Comparison of ENCODE assay signal across 1 cellular context in the genomic region with DNA sequence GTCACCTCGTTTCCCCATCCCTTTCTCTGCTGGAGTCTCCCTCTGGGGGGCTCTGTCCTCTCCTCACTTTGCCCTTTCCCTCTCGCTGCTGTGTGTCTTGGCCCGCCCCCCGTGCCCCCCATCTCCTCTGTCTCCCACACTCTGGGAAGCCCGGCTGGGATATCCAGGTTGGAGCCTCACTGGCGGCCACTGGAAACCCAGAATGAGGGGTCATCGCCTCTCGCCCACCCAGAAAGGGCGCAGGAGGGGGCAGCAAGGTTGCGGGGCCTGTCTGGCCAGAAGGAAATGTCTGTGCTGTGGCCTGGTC.
TF ChIP-seq lines count a peak whose summit lies in the region.

No MANE protein-coding gene starts in this region.

TF ChIP-seq in A549, 52 proteins besides CTCF, POLR2A, EP300 and RAD21 (continued from another document):
- TF ChIP-seq, protein P1, sequence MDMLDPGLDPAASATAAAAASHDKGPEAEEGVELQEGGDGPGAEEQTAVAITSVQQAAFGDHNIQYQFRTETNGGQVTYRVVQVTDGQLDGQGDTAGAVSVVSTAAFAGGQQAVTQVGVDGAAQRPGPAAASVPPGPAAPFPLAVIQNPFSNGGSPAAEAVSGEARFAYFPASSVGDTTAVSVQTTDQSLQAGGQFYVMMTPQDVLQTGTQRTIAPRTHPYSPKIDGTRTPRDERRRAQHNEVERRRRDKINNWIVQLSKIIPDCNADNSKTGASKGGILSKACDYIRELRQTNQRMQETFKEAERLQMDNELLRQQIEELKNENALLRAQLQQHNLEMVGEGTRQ (IDR thresholded peaks at IDR 0.05), result no peak
